Comparison of ENCODE assay signal across 10 cellular contexts in the genomic region with DNA sequence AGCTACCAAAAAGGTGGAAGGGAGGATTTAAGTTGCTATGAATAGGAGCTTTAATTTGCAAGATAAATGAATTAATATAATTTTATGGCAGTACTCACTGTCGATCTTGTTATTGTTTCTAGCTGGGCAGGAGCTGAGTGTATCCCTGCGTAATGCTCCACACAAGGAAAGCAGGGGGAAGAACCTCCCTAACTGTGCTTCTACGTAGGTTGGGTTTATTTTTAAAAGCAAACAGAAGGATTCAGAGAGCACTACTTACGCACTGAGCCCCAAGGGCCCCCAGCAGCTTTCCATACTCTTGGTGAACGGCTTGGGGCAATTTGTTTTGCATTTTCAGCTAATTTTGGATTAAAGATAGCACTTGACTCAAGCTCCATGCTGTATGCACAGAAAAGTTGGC.
"Had no signal": no experiment of that assay in that cellular context is flagged by ENCODE, and none has a peak within 500 bp of the region (broad histone marks: within the 10 kb centered on the region; RNA-seq: fewer than 3 reads in every experiment).

No MANE protein-coding gene starts in this region.

- FAIRE-seq: bronchial epithelial cell had no signal

- H3K9me3 ChIP-seq: colonic mucosa, thoracic aorta had no signal

- ATAC-seq: activated T-cell treated with anti-CD3 and anti-CD28 coated beads, Interleukin-2, amount 50 U/mL, for 4 hours had no signal

- H3K27ac ChIP-seq: colonic mucosa, thoracic aorta had no signal

- H3K9me3 Mint-ChIP-seq: activated naive CD8-positive, alpha-beta T cell treated with anti-CD3 and anti-CD28 coated beads, Interleukin-2, amount 10 ng/mL, durations not matched to agents 7 days and 5 days; activated T-cell treated with anti-CD3 and anti-CD28 coated beads, Interleukin-2, amount 50 U/mL, for 4 hours; nephron progenitor cell; stimulated activated naive CD8-positive, alpha-beta T cell treated with anti-CD3 and anti-CD28 coated beads, Interleukin-15, Interleukin-2, amounts not matched to agents 100 ng/mL and 50 ng/mL, for 24 hours had no signal

- H3K4me3 ChIP-seq: colonic mucosa, thoracic aorta had no signal

- H3K4me1 ChIP-seq: colonic mucosa had no signal

- H3K36me3 ChIP-seq: colonic mucosa, thoracic aorta had no signal

- H3K4me3 Mint-ChIP-seq: activated naive CD8-positive, alpha-beta T cell treated with anti-CD3 and anti-CD28 coated beads, Interleukin-2, amount 10 ng/mL, durations not matched to agents 7 days and 5 days; activated T-cell treated with anti-CD3 and anti-CD28 coated beads, Interleukin-2, amount 50 U/mL, for 4 hours; nephron progenitor cell; stimulated activated naive CD8-positive, alpha-beta T cell treated with anti-CD3 and anti-CD28 coated beads, Interleukin-15, Interleukin-2, amounts not matched to agents 100 ng/mL and 50 ng/mL, for 24 hours had no signal

- H3K27me3 Mint-ChIP-seq: activated naive CD8-positive, alpha-beta T cell treated with anti-CD3 and anti-CD28 coated beads, Interleukin-2, amount 10 ng/mL, durations not matched to agents 7 days and 5 days; stimulated activated naive CD8-positive, alpha-beta T cell treated with anti-CD3 and anti-CD28 coated beads, Interleukin-15, Interleukin-2, amounts not matched to agents 100 ng/mL and 50 ng/mL, for 24 hours had no signal

- DNase-seq: activated CD4-positive, alpha-beta T cell treated with anti-CD3 and anti-CD28 coated beads, Interleukin-2, amount 50 U/mL, for 4 hours; activated naive CD8-positive, alpha-beta T cell treated with anti-CD3 and anti-CD28 coated beads, Interleukin-2, amount 10 ng/mL, durations not matched to agents 7 days and 5 days; activated T-cell treated with anti-CD3 and anti-CD28 coated beads, Interleukin-2, amount 50 U/mL, for 4 hours; aorta; colonic mucosa; nephron progenitor cell; stimulated activated CD4-positive, alpha-beta T cell treated with anti-CD3 and anti-CD28 coated beads, Interleukin-2, amount 100 ng/mL, for 48 hours had no signal

- H3K27me3 ChIP-seq: colonic mucosa had no signal
